ENCODE assay signal across 8 cellular contexts in genomic region chr2:186256540-186256939, GRCh38.
DNase-seq lines count a peak whose midpoint lies in the region; ATAC-seq and TF ChIP-seq lines count a peak whose summit lies in the region.

No MANE protein-coding gene starts in this region.

- TF ChIP-seq POLR2A in right lobe of liver (IDR thresholded peaks at IDR 0.05): no peak

- no peak overlapping the region for H3K27ac Mint-ChIP-seq in CD14-positive monocyte
- no peak overlapping the region for H3K27ac Mint-ChIP-seq in activated T-helper 17 cell treated with anti-CD3 and anti-CD28 coated beads, Interleukin-2, amount 50 U/mL, for 72 hours

- no peaks in the 10 kb centered on the region for H3K9me3 ChIP-seq in right lobe of liver

- intact Hi-C loops in right lobe of liver (cut with DNase I): no loop called here
- intact Hi-C loops in CD14-positive monocyte (cut with micrococcal nuclease): no loop called here

- H3K27me3 Mint-ChIP-seq in CD14-positive monocyte (ENCODE audit: low read depth in 3 of 3): peaks cover 0 to 1% (median 0%) of the 10 kb centered on the region in 3 donors
- no peaks in the 10 kb centered on the region for H3K27me3 Mint-ChIP-seq in activated T-helper 17 cell treated with anti-CD3 and anti-CD28 coated beads, Interleukin-2, amount 50 U/mL, for 72 hours

- TF ChIP-seq CTCF in GM10266 (IDR thresholded peaks at IDR 0.05; ENCODE audit: control insufficient read depth, insufficient read depth, low read depth, missing control alignments): peak; percentile 45
- peak; percentile 50 for TF ChIP-seq CTCF in brain microvascular endothelial cell (IDR thresholded peaks at IDR 0.05; ENCODE audit: low read depth, low read length, missing control alignments)
- TF ChIP-seq CTCF in right lobe of liver (IDR thresholded peaks at IDR 0.05): peak; percentile 57 to 61 (median 60)
- TF ChIP-seq CTCF in CD14-positive monocyte (IDR thresholded peaks at IDR 0.05): no peak

- WGBS in right lobe of liver (ENCODE audit: insufficient coverage, low coverage, low lambda C conversion rate, missing lambda C conversion rate): 0% methylated on average over 1 of the region's 1 CpG

- peaks cover 0 to 2% of the 10 kb centered on the region in 2 donors for H3K36me3 Mint-ChIP-seq in CD14-positive monocyte
- H3K36me3 Mint-ChIP-seq in activated T-helper 17 cell treated with anti-CD3 and anti-CD28 coated beads, Interleukin-2, amount 50 U/mL, for 72 hours (ENCODE audit: low read depth): no peaks in the 10 kb centered on the region

- H3K4me1 ChIP-seq in right lobe of liver: no peaks in the 10 kb centered on the region

- H3K36me3 ChIP-seq in brain microvascular endothelial cell (replicated peaks): no peaks in the 10 kb centered on the region
- H3K36me3 ChIP-seq in right lobe of liver: no peaks in the 10 kb centered on the region

- DNase-seq in GM10266 (ENCODE audit: extremely low spot score) (peak; percentile 13), NCI-H2196 (lab: John Stamatoyannopoulos, UW; ENCODE audit: unreplicated experiment) (peak; percentile 53), brain microvascular endothelial cell (peak; percentile 16), right lobe of liver (no peak), CD14-positive monocyte (ENCODE audit: low spot score) (no peak)

- H3K4me3 ChIP-seq in brain microvascular endothelial cell (ENCODE audit: low read depth, low read length) (no peak overlapping the region), right lobe of liver (no peak overlapping the region)

- H3K9me3 Mint-ChIP-seq in CD14-positive monocyte: peaks cover 0 to 4% (median 0%) of the 10 kb centered on the region in 7 donors
- no peaks in the 10 kb centered on the region for H3K9me3 Mint-ChIP-seq in activated T-helper 17 cell treated with anti-CD3 and anti-CD28 coated beads, Interleukin-2, amount 50 U/mL, for 72 hours

- H3K27me3 ChIP-seq in brain microvascular endothelial cell (replicated peaks) (no peaks in the 10 kb centered on the region), right lobe of liver (no peaks in the 10 kb centered on the region)

- H3K27ac ChIP-seq in brain microvascular endothelial cell (no peak overlapping the region), right lobe of liver (no peak overlapping the region)

- ATAC-seq in HG02870 (IDR thresholded peaks at IDR 0.05; ENCODE audit: unreplicated experiment) (peak; percentile 73), right lobe of liver (peak; percentile 79 to 83 (median 80)), HG02642 (IDR thresholded peaks at IDR 0.05; ENCODE audit: poor library complexity, unreplicated experiment) (no peak)
- ATAC-seq in activated T-helper 17 cell treated with anti-CD3 and anti-CD28 coated beads, Interleukin-2, amount 50 U/mL, for 72 hours (replicated peaks): no peak

- H3K4me3 Mint-ChIP-seq in CD14-positive monocyte: no peak overlapping the region
- no peak overlapping the region for H3K4me3 Mint-ChIP-seq in activated T-helper 17 cell treated with anti-CD3 and anti-CD28 coated beads, Interleukin-2, amount 50 U/mL, for 72 hours

- in situ Hi-C loops in brain microvascular endothelial cell (cut with HindIII; ENCODE audit: low pct_ligation_motif_present, low sequenced_read_pairs): no loop called here

- no peaks in the 10 kb centered on the region for H3K4me1 Mint-ChIP-seq in CD14-positive monocyte
- no peaks in the 10 kb centered on the region for H3K4me1 Mint-ChIP-seq in activated T-helper 17 cell treated with anti-CD3 and anti-CD28 coated beads, Interleukin-2, amount 50 U/mL, for 72 hours

Comparison
In these comparisons a context has a peak if more than half of its experiments do, and no peak if none do; other contexts are left out.
1. DNase-seq: peak in GM10266 (single experiment), NCI-H2196 (single experiment) and brain microvascular endothelial cell (single experiment); none in right lobe of liver (0 of 3) and CD14-positive monocyte (single experiment).
2. ATAC-seq: peak in HG02870 (single experiment) and right lobe of liver (4 of 4); none in activated T-helper 17 cell treated with anti-CD3 and anti-CD28 coated beads, Interleukin-2, amount 50 U/mL, for 72 hours (single experiment) and HG02642 (single experiment).